1 cellular context compared by ENCODE assay signal in the genomic region with DNA sequence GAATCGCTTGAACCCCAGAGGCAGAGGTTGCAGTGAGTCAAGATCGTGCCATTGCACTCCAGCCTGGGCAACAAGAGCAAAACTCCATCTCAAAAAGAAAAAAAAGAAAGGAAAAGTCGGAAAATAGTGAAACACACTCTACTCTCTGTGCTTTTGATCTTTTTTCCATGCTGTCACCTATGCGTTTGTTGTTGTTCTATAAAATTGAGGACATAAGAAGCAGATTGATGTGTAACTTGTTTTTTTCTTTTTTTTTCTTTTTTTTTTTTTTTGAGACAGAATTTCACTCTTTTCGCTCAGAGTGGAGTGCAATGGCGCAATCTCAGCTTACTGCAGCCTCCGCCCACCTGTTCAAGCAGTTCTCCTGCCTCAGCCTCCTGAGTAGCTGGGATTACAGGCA. TPM values are rescaled to one million over a fixed set of nuclear protein-coding genes. Genes with fewer than 3 reads are reported as not detected.
"Had no signal": no experiment of that assay in that cellular context is flagged by ENCODE, and none has a peak within 500 bp of the region (broad histone marks: within the 10 kb centered on the region; RNA-seq: fewer than 3 reads in every experiment).

No MANE protein-coding gene starts in this region.

RNA-seq across cellular contexts. Expression of gene FGFR4, which starts 38.2 kb away (rescaled TPM):
- polyA plus RNA-seq: immature natural killer cell had no signal
